In genomic region chr16:73101568-73101967, GRCh38 we compare ENCODE assay signal across 9 cellular contexts.
"Had no signal": no experiment of that assay in that cellular context is flagged by ENCODE, and none has a peak within 500 bp of the region (broad histone marks: within the 10 kb centered on the region; RNA-seq: fewer than 3 reads in every experiment).

No MANE protein-coding gene starts in this region.

- H3K9me3 Mint-ChIP-seq: GM23338, H9, HFFc6 had no signal

- H2AFZ ChIP-seq: GM23338 had no signal

- FAIRE-seq: H1, H54, HTR-8/SVneo had no signal

- H3K36me3 Mint-ChIP-seq: IgD-negative memory B cell had no signal

- H3K4me3 ChIP-seq: GM23338 had no signal

- H3K27ac Mint-ChIP-seq: GM23338, H9, HFFc6, IgD-negative memory B cell had no signal

- DNase-seq: H9, HCEC 1CT, HFFc6, KBM-7 had no signal

- H3K4me3 Mint-ChIP-seq: GM23338, H9, HFFc6, IgD-negative memory B cell had no signal

- H3K4me2 ChIP-seq: GM23338 had no signal

- ATAC-seq: GM23338 had no signal

- H3K4me1 Mint-ChIP-seq: GM23338, IgD-negative memory B cell had no signal
